ENCODE assay signal across 8 cellular contexts in the genomic region with DNA sequence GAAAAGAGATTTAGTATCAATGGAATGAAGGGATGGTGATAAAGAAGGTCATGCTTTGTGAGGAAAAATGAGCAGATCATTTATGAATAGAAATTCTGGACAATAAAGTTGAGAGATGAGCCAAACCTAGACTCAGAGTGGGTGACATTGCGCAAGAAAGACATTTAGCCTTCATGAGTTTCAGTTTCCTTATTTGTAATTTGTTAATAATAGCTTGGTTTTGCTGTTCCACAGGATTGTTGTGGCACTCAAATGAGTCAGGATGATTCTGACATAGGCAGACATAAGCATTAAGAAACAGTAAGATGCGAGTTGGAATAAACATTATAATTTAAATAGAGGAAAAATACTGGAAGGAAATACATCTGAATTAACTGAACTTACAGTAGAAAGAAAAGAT. TPM values are rescaled to one million over a fixed set of nuclear protein-coding genes. Genes with fewer than 3 reads are reported as not detected.
A peak's percentile ranks its signal among the peaks of the same experiment; 100 is the strongest.
DNase-seq lines count a peak whose midpoint lies in the region; ATAC-seq, FAIRE-seq and TF ChIP-seq lines count a peak whose summit lies in the region.

No MANE protein-coding gene starts in this region.

- H3K9ac ChIP-seq in HepG2 (ENCODE audit: insufficient read depth, low read depth, low read length) = no peak overlapping the region

- H4K20me1 ChIP-seq in HepG2 (ENCODE audit: insufficient read depth, low read length) = peaks cover 3% of the 10 kb centered on the region; the same call in 1 of the 2 replicates

- H3K27me3 ChIP-seq in Panc1 (ENCODE audit: control insufficient read depth, insufficient read depth, low read length) (no peaks in the 10 kb centered on the region), HepG2 (ENCODE audit: control insufficient read depth in 1 of 2, insufficient read depth in 2 of 2, low read length in 2 of 2) (no peaks in the 10 kb centered on the region)

- TF ChIP-seq CTCF in Panc1 (IDR thresholded peaks at IDR 0.05) = no peak
- TF ChIP-seq CTCF in HepG2 (CRISPR knock-in tag; IDR thresholded peaks at IDR 0.05) = no peak

- BruUV-seq in Panc1 (replicated peaks; lab: Mats Ljungman, UMichigan) (no TSS peak), HepG2 (replicated peaks; lab: Mats Ljungman, UMichigan) (no TSS peak)

- H3K79me2 ChIP-seq in HepG2 (ENCODE audit: insufficient read depth, low read length) = peaks cover 71% of the 10 kb centered on the region

- H3K4me2 ChIP-seq in HepG2 (ENCODE audit: low read depth, low read length) = no peak overlapping the region

- H3K9me3 ChIP-seq in Panc1 (ENCODE audit: control insufficient read depth, insufficient read depth, low read depth, low read length) = no peaks in the 10 kb centered on the region
- no peaks in the 10 kb centered on the region for H3K9me3 ChIP-seq in HepG2 (ENCODE audit: low read length)

- no peak for TF ChIP-seq POLR2A in HepG2 (IDR thresholded peaks at IDR 0.05; ENCODE audit: insufficient read depth in 1 of 2, low read depth in 2 of 2, low read length in 2 of 2)

- 99% methylated on average over 2 of the region's 2 CpGs for WGBS in HepG2 (ENCODE audit: low lambda C conversion rate)

- H3K4me3 ChIP-seq in Panc1 (ENCODE audit: low read depth in 2 of 2, low read length in 2 of 2) = no peak overlapping the region
- H3K4me3 ChIP-seq in HepG2 (replicated peaks in 1 of 3; ENCODE audit: insufficient read depth in 1 of 3, low read depth in 2 of 3, low read length in 3 of 3) = no peak overlapping the region

- H3K27ac ChIP-seq in Panc1 (ENCODE audit: low read length) = peak overlapping the region; percentile 80
- no peak overlapping the region for H3K27ac ChIP-seq in HepG2 (ENCODE audit: extremely low read length, insufficient read depth, low read length)

- ATAC-seq in GM18520 (IDR thresholded peaks at IDR 0.05; ENCODE audit: unreplicated experiment) (peak; percentile 88), HG02759 (IDR thresholded peaks at IDR 0.05; ENCODE audit: unreplicated experiment) (peak; percentile 95), Panc1 (no peak), HepG2 (no peak)

- POLR2A ChIA-PET in Panc1 (lab: Charles Lee) = no interaction called here
- POLR2A ChIA-PET in HepG2 (lab: Yijun Ruan, JAX) = interaction anchor here (2.4 kb wide), 1 partner anchor 8 kb away, joined by 8 read pairs; no protein-coding TSS in a partner anchor

- no peak for DNase-seq in Panc1 (ENCODE audit: low read depth, low spot score)
- DNase-seq in HepG2 (ENCODE audit: low spot score) = no peak
- no peak for DNase-seq in anterior cingulate cortex (lab: John Stamatoyannopoulos, UW)
- DNase-seq in activated T-cell treated with anti-CD3 and anti-CD28 coated beads, Interleukin-2, amount 50 U/mL, for 1 hour = no peak
- no peak for DNase-seq in activated effector memory CD4-positive, alpha-beta T cell treated with anti-CD3 and anti-CD28 coated beads, Interleukin-2, amount 50 U/mL, for 16 hours
- no peak for DNase-seq in glomerular visceral epithelial cell (ENCODE audit: extremely low spot score)

- no peak overlapping the region for H2AFZ ChIP-seq in HepG2 (ENCODE audit: low read length)

- FAIRE-seq in HepG2 (lab: Jason Lieb, UNC) = no peak

- TF ChIP-seq RAD21 in HepG2 (CRISPR knock-in tag; IDR thresholded peaks at IDR 0.05) = no peak

- intact Hi-C loops in Panc1 (cut with micrococcal nuclease; ENCODE audit: unreplicated experiment) (no loop called here), HepG2 (cut with micrococcal nuclease; ENCODE audit: unreplicated experiment) (no loop called here)

- CTCF ChIA-PET in Panc1 (lab: Charles Lee) = interaction anchor here (1.7 kb wide), 1 partner anchor 12 kb away, joined by 4 read pairs; no protein-coding TSS in a partner anchor
- CTCF ChIA-PET in HepG2 (lab: Yijun Ruan, JAX; ENCODE audit: low intra/inter-chr PET ratio, low total read pairs) = no interaction called here

- no peaks in the 10 kb centered on the region; the same call in 1 of the 2 replicates for H3K36me3 ChIP-seq in Panc1 (ENCODE audit: control insufficient read depth, insufficient read depth, low read length)
- peaks cover 5 to 23% of the 10 kb centered on the region in 2 experiments; a peak in 3 of 5 replicates for H3K36me3 ChIP-seq in HepG2 (replicated peaks in 1 of 2; ENCODE audit: control insufficient read depth in 1 of 2, insufficient read depth in 2 of 2, low read length in 2 of 2)

- H3K4me1 ChIP-seq in Panc1 (ENCODE audit: control insufficient read depth, insufficient read depth, low read length) = peaks cover 76% of the 10 kb centered on the region
- peaks cover 93% of the 10 kb centered on the region for H3K4me1 ChIP-seq in HepG2 (ENCODE audit: insufficient read depth, low read length)

- TF ChIP-seq EP300 in HepG2 (IDR thresholded peaks at IDR 0.05; ENCODE audit: low read depth in 2 of 2, low read length in 2 of 2) = no peak
- TF ChIP-seq EP300 in HepG2 (CRISPR knock-in tag; IDR thresholded peaks at IDR 0.05; ENCODE audit: borderline replicate concordance) = no peak

- in situ Hi-C loops in Panc1 (cut with HindIII; ENCODE audit: low pct_unique_long_range_greater_than_20kb, low sequenced_read_pairs) = no loop called here
- in situ Hi-C loops in HepG2 (cut with HindIII; ENCODE audit: extremely low pct_ligation_motif_present, low pct_unique_long_range_greater_than_20kb) = no loop called here

TF ChIP-seq in HepG2, 621 proteins besides CTCF, POLR2A, EP300 and RAD21:
- TF ChIP-seq CEBPB (IDR thresholded peaks at IDR 0.05; ENCODE audit: borderline replicate concordance, low read depth, low read length) (peak; percentile 94), ZNF317 (CRISPR knock-in tag; IDR thresholded peaks at IDR 0.05) (no peak), ZNF644 (CRISPR knock-in tag; IDR thresholded peaks at IDR 0.05; ENCODE audit: low read depth) (0 out of 2 replicates have a peak, but pooled peaks have one; percentile 28), ZNF605 (CRISPR knock-in tag; IDR thresholded peaks at IDR 0.05) (no peak), CEBPG (CRISPR knock-in tag; IDR thresholded peaks at IDR 0.05) (peak; percentile 89)

RNA-seq across cellular contexts. Expression of gene ITGA2, which starts 34.8 kb away (rescaled TPM):
- 41.8 TPM for total RNA-seq in Panc1 (2021; ENCODE audit: unreplicated experiment)
- polyA plus RNA-seq in Panc1 (2012; ENCODE audit: insufficient read length) = 10.0 TPM
- 10.2 and 15.8 TPM in 2 replicates for total RNA-seq in HepG2 (2016; rRNA removed; fragmentation: Illumina TruSeq; extraction: Trizol)
- 0.79 and 0.91 TPM in 2 replicates for total RNA-seq in HepG2 (2016; cell fraction: cytosol; rRNA removed; fragmentation: Illumina TruSeq; extraction: Trizol; ENCODE audit: low read depth)
- 9.7 and 15.3 TPM in 2 replicates for total RNA-seq in HepG2 (2016; cell fraction: insoluble cytoplasmic fraction; rRNA removed; fragmentation: Illumina TruSeq; extraction: Trizol)
- total RNA-seq in HepG2 (2016; cell fraction: membrane; rRNA removed; fragmentation: Illumina TruSeq; extraction: Trizol) = 2.3 and 3.0 TPM in 2 replicates
- 25.3 and 27.8 TPM in 2 replicates for total RNA-seq in HepG2 (2016; cell fraction: nucleus; rRNA removed; fragmentation: Illumina TruSeq; extraction: Trizol)
- 49.3 and 58.3 TPM in 2 replicates for polyA plus RNA-seq in HepG2 (2011; rRNA removed)
- polyA plus RNA-seq in HepG2 (2011; cell fraction: cytosol; rRNA removed) = 24.9 and 38.8 TPM in 2 replicates
- 27.4 and 30.0 TPM in 2 replicates for polyA plus RNA-seq in HepG2 (2011; cell fraction: nucleus; rRNA removed)
- 40.3 and 49.9 TPM in 2 replicates for polyA plus RNA-seq in HepG2 (2012)
- polyA plus RNA-seq in HepG2 (2016; cell fraction: cytosol; fragmentation: Illumina TruSeq; extraction: Trizol; ENCODE audit: low read depth) = 0.17 and 0.20 TPM in 2 replicates
- polyA plus RNA-seq in HepG2 (2016; cell fraction: insoluble cytoplasmic fraction; fragmentation: Illumina TruSeq; extraction: Trizol; ENCODE audit: low read depth) = 3.7 TPM in 2 replicates
- 0.45 and 0.72 TPM in 2 replicates for polyA plus RNA-seq in HepG2 (2016; cell fraction: membrane; fragmentation: Illumina TruSeq; extraction: Trizol; ENCODE audit: low read depth)
- polyA plus RNA-seq in HepG2 (2016; cell fraction: nucleus; fragmentation: Illumina TruSeq; extraction: Trizol; ENCODE audit: insufficient read depth, low read depth) = 15.1 and 16.2 TPM in 2 replicates
- polyA minus RNA-seq in HepG2 (2011; rRNA and poly(A)+ RNA removed; ENCODE audit: low replicate concordance) = 19.4 and 121 TPM in 2 replicates
- 105 and 135 TPM in 2 replicates for polyA minus RNA-seq in HepG2 (2011; cell fraction: cytosol; rRNA and poly(A)+ RNA removed)
- 209 and 232 TPM in 2 replicates for polyA minus RNA-seq in HepG2 (2011; cell fraction: nucleus; rRNA and poly(A)+ RNA removed)

Comparison
In these comparisons a context has a peak if more than half of its experiments do, and no peak if none do; other contexts are left out.
1. ATAC-seq: peak in GM18520 (single experiment) and HG02759 (single experiment); none in Panc1 (single experiment) and HepG2 (single experiment).